ENCODE assay signal across 16 cellular contexts in the genomic region with DNA sequence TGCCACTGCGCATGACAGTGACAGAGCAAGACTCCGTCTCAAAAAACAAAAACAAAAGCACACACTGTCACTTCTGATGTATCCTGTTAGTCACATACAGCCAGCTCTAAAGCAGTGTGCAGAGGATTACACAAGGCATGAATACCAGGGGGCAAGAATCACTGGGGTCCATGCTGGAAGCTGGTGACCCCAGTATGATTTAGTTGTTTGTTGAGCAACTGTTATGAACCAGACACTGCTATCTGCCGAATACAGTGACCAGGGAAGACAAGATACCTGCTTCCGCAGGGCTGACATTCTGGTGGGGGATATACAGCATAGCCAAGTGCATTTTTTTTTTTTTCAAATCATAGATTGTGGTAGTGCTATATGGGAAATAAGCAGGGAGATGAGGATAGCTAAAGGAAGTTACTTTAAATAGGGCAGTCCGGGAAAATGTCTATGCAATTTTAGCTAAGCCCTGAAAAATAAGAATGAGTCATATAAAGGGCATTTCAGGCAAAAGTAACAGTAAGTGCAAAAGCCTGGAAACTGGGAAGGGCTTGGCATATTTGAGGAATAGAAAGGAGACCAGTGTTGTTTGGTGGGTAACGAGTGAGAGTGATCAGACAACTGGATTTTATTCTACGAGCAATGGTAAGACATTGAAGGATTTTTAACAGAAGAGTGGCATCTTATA.
DNase-seq lines count a peak whose midpoint lies in the region; ATAC-seq and TF ChIP-seq lines count a peak whose summit lies in the region.
"Had no signal": no experiment of that assay in that cellular context is flagged by ENCODE, and none has a peak within 500 bp of the region (broad histone marks: within the 10 kb centered on the region; RNA-seq: fewer than 3 reads in every experiment).

No MANE protein-coding gene starts in this region.

- POLR2A ChIA-PET in PC-3 (lab: Charles Lee; ENCODE audit: unreplicated experiment) = interaction anchor here (0.6 to 0.7 kb wide), 3 partner anchors 28 to 960 kb away, joined by 5 to 13 read pairs (median 6); no protein-coding TSS in a partner anchor

- TF ChIP-seq POLR2A in uterus (IDR thresholded peaks at IDR 0.05) = no peak

- no peaks in the 10 kb centered on the region for H3F3A ChIP-seq in PC-3 (ENCODE audit: low read length, unreplicated experiment)

- H4K20me1 ChIP-seq in PC-3 (ENCODE audit: low read length) = no peaks in the 10 kb centered on the region

- DNase-seq in AG09319 (ENCODE audit: extremely low read depth, low read depth) = peak; percentile 22
- DNase-seq in PC-3 = peak; percentile 36
- peak; percentile 36 to 69 for DNase-seq in dermis microvascular lymphatic vessel endothelial cell (ENCODE audit: low read depth in 2 of 2)
- no peak for DNase-seq in nephron progenitor cell
- no peak for DNase-seq in uterus
- DNase-seq in iPS-NIHi7 (ENCODE audit: extremely low spot score) = no peak
- DNase-seq: left ventricle myocardium superior; NCI-H146; NCI-H524 treated with DMSO at 0.1 percent for 48 hours; pancreas; stimulated activated CD4-positive, alpha-beta T cell treated with anti-CD3 and anti-CD28 coated beads, Interleukin-1b, Interleukin-23, amount 100 ng/mL, for 48 hours had no signal

- H3K9me3 Mint-ChIP-seq in nephron progenitor cell = no peaks in the 10 kb centered on the region
- H3K9me3 Mint-ChIP-seq: activated naive CD4-positive, alpha-beta T cell treated with anti-CD3 and anti-CD28 coated beads, Interleukin-2, amount 50 U/mL, for 24 hours; dendritic cell treated with granulocyte-macrophage colony-stimulating factor and Interleukin-4, amounts not matched to agents 40 ng/mL and 50 ng/mL, for 4 days had no signal

- peaks cover 5% of the 10 kb centered on the region for H3K36me3 Mint-ChIP-seq in nephron progenitor cell (ENCODE audit: low read depth)
- H3K36me3 Mint-ChIP-seq: activated naive CD4-positive, alpha-beta T cell treated with anti-CD3 and anti-CD28 coated beads, Interleukin-2, amount 50 U/mL, for 24 hours had no signal

- H2AFZ ChIP-seq in PC-3 (ENCODE audit: low read length) = no peak overlapping the region

- H3K27ac ChIP-seq in PC-3 (ENCODE audit: low read length) (no peak overlapping the region), uterus (no peak overlapping the region)
- H3K27ac ChIP-seq: pancreas had no signal

- no peaks in the 10 kb centered on the region for H3K9me3 ChIP-seq in PC-3 (ENCODE audit: low read length)
- H3K9me3 ChIP-seq in uterus = no peaks in the 10 kb centered on the region
- H3K9me3 ChIP-seq: pancreas had no signal

- peaks cover 3% of the 10 kb centered on the region for H3K27me3 Mint-ChIP-seq in nephron progenitor cell (ENCODE audit: low read depth, poor library complexity)
- H3K27me3 Mint-ChIP-seq: activated naive CD4-positive, alpha-beta T cell treated with anti-CD3 and anti-CD28 coated beads, Interleukin-2, amount 50 U/mL, for 24 hours; dendritic cell treated with granulocyte-macrophage colony-stimulating factor and Interleukin-4, amounts not matched to agents 40 ng/mL and 50 ng/mL, for 4 days had no signal

- H3K4me3 ChIP-seq in PC-3 (ENCODE audit: low read length) (no peak overlapping the region), uterus (no peak overlapping the region)
- H3K4me3 ChIP-seq: pancreas had no signal

- intact Hi-C loops in PC-3 (cut with micrococcal nuclease) = no loop called here
- intact Hi-C loops in uterus (cut with DNase I; ENCODE audit: low total_unique reads) = no loop called here

- H3K9ac ChIP-seq in PC-3 (ENCODE audit: low read length) = no peak overlapping the region

- no peaks in the 10 kb centered on the region for H3K36me3 ChIP-seq in PC-3 (ENCODE audit: low read depth, low read length)
- H3K36me3 ChIP-seq in uterus = no peaks in the 10 kb centered on the region
- H3K36me3 ChIP-seq: pancreas had no signal

- 0 out of 2 replicates have a peak, but pooled peaks cover 5% of the 10 kb centered on the region for H3K4me1 ChIP-seq in PC-3 (ENCODE audit: insufficient read depth, low read length)
- H3K4me1 ChIP-seq in uterus = no peaks in the 10 kb centered on the region
- H3K4me1 ChIP-seq: pancreas had no signal

- H3K4me1 Mint-ChIP-seq in nephron progenitor cell = no peaks in the 10 kb centered on the region
- H3K4me1 Mint-ChIP-seq: activated naive CD4-positive, alpha-beta T cell treated with anti-CD3 and anti-CD28 coated beads, Interleukin-2, amount 50 U/mL, for 24 hours had no signal

- peak overlapping the region; percentile 88 for H3K27ac Mint-ChIP-seq in nephron progenitor cell
- H3K27ac Mint-ChIP-seq: activated naive CD4-positive, alpha-beta T cell treated with anti-CD3 and anti-CD28 coated beads, Interleukin-2, amount 50 U/mL, for 24 hours; dendritic cell treated with granulocyte-macrophage colony-stimulating factor and Interleukin-4, amounts not matched to agents 40 ng/mL and 50 ng/mL, for 4 days had no signal

- no peak overlapping the region for H3K4me3 Mint-ChIP-seq in nephron progenitor cell
- H3K4me3 Mint-ChIP-seq: activated naive CD4-positive, alpha-beta T cell treated with anti-CD3 and anti-CD28 coated beads, Interleukin-2, amount 50 U/mL, for 24 hours; dendritic cell treated with granulocyte-macrophage colony-stimulating factor and Interleukin-4, amounts not matched to agents 40 ng/mL and 50 ng/mL, for 4 days had no signal

- H3K27me3 ChIP-seq in PC-3 (ENCODE audit: low read length) (no peaks in the 10 kb centered on the region), uterus (no peaks in the 10 kb centered on the region)
- H3K27me3 ChIP-seq: pancreas had no signal

- no peak for TF ChIP-seq CTCF in AG09319 (IDR thresholded peaks at IDR 0.05; ENCODE audit: low read depth, low read length)
- TF ChIP-seq CTCF in PC-3 (conservative IDR thresholded peaks at IDR 0.05; ENCODE audit: low read depth, low read length) = no peak
- no peak for TF ChIP-seq CTCF in nephron progenitor cell (IDR thresholded peaks at IDR 0.05)
- no peak for TF ChIP-seq CTCF in uterus (IDR thresholded peaks at IDR 0.05)

- H3K79me2 ChIP-seq in PC-3 (ENCODE audit: low read length) = no peaks in the 10 kb centered on the region

- H3K9me2 ChIP-seq in PC-3 (replicated peaks; ENCODE audit: low read length) = no peaks in the 10 kb centered on the region

- ATAC-seq in PC-3 = peak; percentile 71
- ATAC-seq in HG03442 (IDR thresholded peaks at IDR 0.05; ENCODE audit: unreplicated experiment) = no peak
- ATAC-seq in GM19467 (IDR thresholded peaks at IDR 0.05; ENCODE audit: unreplicated experiment) = no peak
- ATAC-seq: HepG2, left ventricle myocardium superior had no signal

- no TSS peak for BruUV-seq in PC-3 (replicated peaks; lab: Mats Ljungman, UMichigan)

- H3K4me2 ChIP-seq in PC-3 (ENCODE audit: low read length) = no peak overlapping the region

- CTCF ChIA-PET in PC-3 (lab: Charles Lee) = no interaction called here

Comparison
In these comparisons a context has a peak if more than half of its experiments do, and no peak if none do; other contexts are left out.
1. DNase-seq: peak in AG09319 (single experiment), PC-3 (single experiment) and dermis microvascular lymphatic vessel endothelial cell (2 of 2); none in nephron progenitor cell (single experiment), uterus (0 of 2) and iPS-NIHi7 (single experiment).